In the genomic region with DNA sequence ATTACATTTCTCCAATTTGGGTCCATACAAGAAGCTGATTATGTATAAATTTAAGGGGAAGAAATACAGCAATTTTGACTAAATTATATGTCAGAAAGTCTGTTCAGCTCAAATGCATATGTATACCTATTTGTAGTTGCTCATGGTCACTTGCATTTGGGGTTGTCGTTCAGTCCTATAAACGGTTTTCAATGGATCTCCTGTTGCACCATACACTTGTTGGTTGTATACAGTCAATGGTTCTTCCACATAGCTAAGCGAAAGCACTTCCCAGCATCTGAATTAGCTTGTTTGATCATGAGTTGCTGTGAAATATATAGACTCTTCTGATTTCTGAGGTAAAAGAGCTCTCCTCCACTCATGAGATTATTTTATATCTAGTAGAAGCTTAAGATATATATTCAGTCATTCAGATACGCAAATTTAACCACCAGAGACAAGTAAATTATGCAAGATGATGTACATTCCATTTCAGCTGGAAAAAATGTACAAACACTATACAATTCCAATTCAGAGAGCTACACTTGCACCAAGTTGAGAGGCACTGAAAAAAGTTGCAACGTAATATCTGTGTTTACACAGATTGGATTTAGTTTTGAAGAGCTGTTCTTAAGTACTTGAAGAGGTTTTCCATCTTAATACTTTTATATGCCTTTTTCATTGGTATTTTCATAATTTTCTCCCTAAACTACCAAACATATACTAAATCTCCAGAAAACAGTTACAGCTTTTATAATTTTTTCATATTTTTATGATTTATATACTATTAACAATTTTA, we compare ENCODE assay signal across 32 cellular contexts.
"Had no signal": no experiment of that assay in that cellular context is flagged by ENCODE, and none has a peak within 500 bp of the region (broad histone marks: within the 10 kb centered on the region; RNA-seq: fewer than 3 reads in every experiment).

No MANE protein-coding gene starts in this region.

- H3K9me3 Mint-ChIP-seq: activated T-cell treated with anti-CD3 and anti-CD28 coated beads, Interleukin-2, amount 50 U/mL, for 72 hours; natural killer cell; stimulated activated effector memory CD8-positive, alpha-beta T cell treated with anti-CD3 and anti-CD28 coated beads, Interleukin-12 subunit alpha, Interleukin-12 subunit beta, amount 100 ng/mL, for 72 hours; stimulated activated naive CD8-positive, alpha-beta T cell treated with anti-CD3 and anti-CD28 coated beads, Interleukin-15, Interleukin-2, amounts not matched to agents 100 ng/mL and 50 ng/mL, for 24 hours; type B pancreatic cell had no signal

- H3K27ac ChIP-seq: adrenal gland, body of pancreas, colonic mucosa, epithelial cell of prostate, esophagus squamous epithelium, heart right ventricle, lower lobe of right lung, skin epidermis, uterus had no signal

- H3K27ac Mint-ChIP-seq: activated naive CD8-positive, alpha-beta T cell; activated T-cell treated with anti-CD3 and anti-CD28 coated beads, Interleukin-2, amount 50 U/mL, for 72 hours; natural killer cell; progenitor cell of endocrine pancreas; stimulated activated effector memory CD8-positive, alpha-beta T cell treated with anti-CD3 and anti-CD28 coated beads, Interleukin-12 subunit alpha, Interleukin-12 subunit beta, amount 100 ng/mL, for 72 hours; stimulated activated naive CD8-positive, alpha-beta T cell treated with anti-CD3 and anti-CD28 coated beads, Interleukin-15, Interleukin-2, amounts not matched to agents 100 ng/mL and 50 ng/mL, for 24 hours; type B pancreatic cell had no signal

- DNase-seq: activated CD4-positive, alpha-beta T cell treated with anti-CD3 and anti-CD28 coated beads for 4 hours; activated CD4-positive, alpha-beta T cell treated with anti-CD3 and anti-CD28 coated beads, Interleukin-2, amount 50 U/mL, for 4 hours; activated CD4-positive, CD25-positive, alpha-beta regulatory T cell; activated naive CD4-positive, alpha-beta T cell treated with Interleukin-2 at 50 U/mL for 16 hours; activated T-cell treated with anti-CD3 and anti-CD28 coated beads for 4 hours; activated T-cell treated with anti-CD3 and anti-CD28 coated beads, Interleukin-2, amount 50 U/mL, for 72 hours; adrenal gland; aorta; body of pancreas; cerebellar nuclear complex; colonic mucosa; effector CD8-positive, alpha-beta T cell; esophagus squamous epithelium; foreskin melanocyte; heart right ventricle; kidney glomerular epithelial cell; lower lobe of right lung; mesendoderm; natural killer cell; stimulated activated CD4-positive, alpha-beta T cell treated with anti-CD3 and anti-CD28 coated beads, Interleukin-12 subunit alpha, Interleukin-12 subunit beta, amount 100 ng/mL, for 4 hours; stimulated activated CD4-positive, alpha-beta T cell treated with anti-CD3 and anti-CD28 coated beads, Interleukin-4, amount 100 ng/mL, for 1 hour; uterus had no signal

- H3K4me1 ChIP-seq: colonic mucosa, uterus had no signal

- H3K27me3 Mint-ChIP-seq: activated naive CD8-positive, alpha-beta T cell; progenitor cell of endocrine pancreas; stimulated activated naive CD8-positive, alpha-beta T cell treated with anti-CD3 and anti-CD28 coated beads, Interleukin-15, Interleukin-2, amounts not matched to agents 100 ng/mL and 50 ng/mL, for 24 hours had no signal

- H3K36me3 Mint-ChIP-seq: activated naive CD8-positive, alpha-beta T cell; natural killer cell; stimulated activated effector memory CD8-positive, alpha-beta T cell treated with anti-CD3 and anti-CD28 coated beads, Interleukin-12 subunit alpha, Interleukin-12 subunit beta, amount 100 ng/mL, for 72 hours; type B pancreatic cell had no signal

- ATAC-seq: activated T-cell treated with anti-CD3 and anti-CD28 coated beads, Interleukin-2, amount 50 U/mL, for 72 hours; body of pancreas; heart right ventricle; left lobe of liver; natural killer cell; sciatic nerve; stimulated activated effector memory CD8-positive, alpha-beta T cell treated with anti-CD3 and anti-CD28 coated beads, Interleukin-12 subunit alpha, Interleukin-12 subunit beta, amount 100 ng/mL, for 72 hours had no signal

- H3K9me3 ChIP-seq: adrenal gland, body of pancreas, colonic mucosa, esophagus squamous epithelium, heart right ventricle, lower lobe of right lung, uterus had no signal

- H3K36me3 ChIP-seq: adrenal gland, colonic mucosa, esophagus squamous epithelium, heart right ventricle, lower lobe of right lung, uterus had no signal

- H3K4me1 Mint-ChIP-seq: stimulated activated effector memory CD8-positive, alpha-beta T cell treated with anti-CD3 and anti-CD28 coated beads, Interleukin-12 subunit alpha, Interleukin-12 subunit beta, amount 100 ng/mL, for 72 hours had no signal

- H3K4me3 ChIP-seq: adrenal gland, body of pancreas, colonic mucosa, esophagus squamous epithelium, heart right ventricle, lower lobe of right lung, skin epidermis, uterus had no signal

- FAIRE-seq: endometrium had no signal

- H3K27me3 ChIP-seq: adrenal gland, body of pancreas, colonic mucosa, esophagus squamous epithelium, heart right ventricle, uterus had no signal

- H3K4me3 Mint-ChIP-seq: activated naive CD8-positive, alpha-beta T cell; activated T-cell treated with anti-CD3 and anti-CD28 coated beads, Interleukin-2, amount 50 U/mL, for 72 hours; natural killer cell; stimulated activated effector memory CD8-positive, alpha-beta T cell treated with anti-CD3 and anti-CD28 coated beads, Interleukin-12 subunit alpha, Interleukin-12 subunit beta, amount 100 ng/mL, for 72 hours; stimulated activated naive CD8-positive, alpha-beta T cell treated with anti-CD3 and anti-CD28 coated beads, Interleukin-15, Interleukin-2, amounts not matched to agents 100 ng/mL and 50 ng/mL, for 24 hours; type B pancreatic cell had no signal
